ENCODE assay signal across 2 cellular contexts in the genomic region with DNA sequence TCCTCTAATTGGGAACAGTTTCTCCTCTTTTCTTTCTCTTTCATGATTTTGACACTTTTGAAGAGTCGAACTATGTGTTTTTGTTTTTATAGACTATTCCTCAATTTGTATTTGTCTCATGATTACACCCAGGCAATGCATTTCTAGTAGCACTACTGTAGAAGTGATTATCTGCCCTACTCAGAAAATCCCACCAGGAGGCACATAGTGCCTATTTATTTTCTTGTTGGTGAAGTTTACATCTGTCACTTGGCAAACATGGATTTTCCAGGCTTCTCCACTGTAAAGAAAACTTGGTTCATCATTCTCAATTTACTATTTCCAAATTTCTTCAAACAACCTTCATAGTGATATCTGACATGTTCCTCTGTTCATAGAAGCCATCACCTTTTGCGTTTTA.
TF ChIP-seq lines count a peak whose summit lies in the region.

No MANE protein-coding gene starts in this region.

TF ChIP-seq in SK-N-SH, 30 proteins besides CTCF, POLR2A, EP300 and RAD21 (continued from another document):
- TF ChIP-seq RFX5 (IDR thresholded peaks at IDR 0.05; ENCODE audit: low read length) (no peak), FOXM1 (IDR thresholded peaks at IDR 0.05; ENCODE audit: low read depth) (no peak), SIN3A (IDR thresholded peaks at IDR 0.05; ENCODE audit: borderline replicate concordance, low read depth, low read length) (no peak), IRF3 (IDR thresholded peaks at IDR 0.05; ENCODE audit: low read depth, low read length) (no peak), ELF1 (IDR thresholded peaks at IDR 0.05) (no peak), CHD2 (IDR thresholded peaks at IDR 0.05; ENCODE audit: low read length, partially characterized antibody) (no peak), FOSL2 (IDR thresholded peaks at IDR 0.05; ENCODE audit: borderline replicate concordance, low read depth) (no peak), RCOR1 (IDR thresholded peaks at IDR 0.05; ENCODE audit: low read length) (no peak), FOXJ3 (CRISPR knock-in tag; IDR thresholded peaks at IDR 0.05) (no peak), TEAD4 (IDR thresholded peaks at IDR 0.05; ENCODE audit: borderline replicate concordance, insufficient read depth) (no peak), NFIC (IDR thresholded peaks at IDR 0.05; ENCODE audit: borderline replicate concordance) (no peak), MXI1 (IDR thresholded peaks at IDR 0.05; ENCODE audit: low read depth, low read length) (no peak), GATA2 (CRISPR knock-in tag; IDR thresholded peaks at IDR 0.05) (no peak)

TF ChIP-seq in SK-N-SH treated with all-trans-retinoic acid at 6 μM for 48 hours, 23 proteins besides CTCF, POLR2A, EP300 and RAD21 (continued from another document):
- TF ChIP-seq, protein P1, sequence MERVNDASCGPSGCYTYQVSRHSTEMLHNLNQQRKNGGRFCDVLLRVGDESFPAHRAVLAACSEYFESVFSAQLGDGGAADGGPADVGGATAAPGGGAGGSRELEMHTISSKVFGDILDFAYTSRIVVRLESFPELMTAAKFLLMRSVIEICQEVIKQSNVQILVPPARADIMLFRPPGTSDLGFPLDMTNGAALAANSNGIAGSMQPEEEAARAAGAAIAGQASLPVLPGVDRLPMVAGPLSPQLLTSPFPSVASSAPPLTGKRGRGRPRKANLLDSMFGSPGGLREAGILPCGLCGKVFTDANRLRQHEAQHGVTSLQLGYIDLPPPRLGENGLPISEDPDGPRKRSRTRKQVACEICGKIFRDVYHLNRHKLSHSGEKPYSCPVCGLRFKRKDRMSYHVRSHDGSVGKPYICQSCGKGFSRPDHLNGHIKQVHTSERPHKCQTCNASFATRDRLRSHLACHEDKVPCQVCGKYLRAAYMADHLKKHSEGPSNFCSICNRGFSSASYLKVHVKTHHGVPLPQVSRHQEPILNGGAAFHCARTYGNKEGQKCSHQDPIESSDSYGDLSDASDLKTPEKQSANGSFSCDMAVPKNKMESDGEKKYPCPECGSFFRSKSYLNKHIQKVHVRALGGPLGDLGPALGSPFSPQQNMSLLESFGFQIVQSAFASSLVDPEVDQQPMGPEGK (CRISPR knock-in tag; IDR thresholded peaks at IDR 0.05; ENCODE audit: borderline replicate concordance): no peak
- TF ChIP-seq TCF4 (CRISPR knock-in tag; IDR thresholded peaks at IDR 0.05; ENCODE audit: borderline replicate concordance) (no peak), OSR1 (CRISPR knock-in tag; IDR thresholded peaks at IDR 0.05) (no peak), TSHZ2 (CRISPR knock-in tag; IDR thresholded peaks at IDR 0.05) (no peak), ISL1 (CRISPR knock-in tag; IDR thresholded peaks at IDR 0.05) (no peak)
